ENCODE assay signal across 6 cellular contexts in genomic region chr16:546909-547770, GRCh38. TPM values are rescaled to one million over a fixed set of nuclear protein-coding genes. Genes with fewer than 3 reads are reported as not detected.
DNase-seq lines count a peak whose midpoint lies in the region; ATAC-seq and TF ChIP-seq lines count a peak whose summit lies in the region.

No MANE protein-coding gene starts in this region.

- H3K27ac ChIP-seq in Peyer's patch: peak overlapping the region in 2 of 4 donors; percentile 1 to 31

- intact Hi-C loops in sciatic nerve (cut with DNase I): no loop called here

- ATAC-seq in sciatic nerve (peak; percentile 87), GM21381 (IDR thresholded peaks at IDR 0.05; ENCODE audit: unreplicated experiment) (no peak), HG02763 (IDR thresholded peaks at IDR 0.05; ENCODE audit: unreplicated experiment) (no peak)

- H3K4me3 ChIP-seq in Peyer's patch: peak overlapping the region in 2 of 4 donors; percentile 18 to 19

- H3K36me3 ChIP-seq in Peyer's patch: peaks cover 0 to 59% (median 0%) of the 10 kb centered on the region in 3 donors

- no peak for TF ChIP-seq POLR2A in Peyer's patch (IDR thresholded peaks at IDR 0.05)

- H3K27me3 ChIP-seq in Peyer's patch: no peaks in the 10 kb centered on the region

- DNase-seq in AG09319 (ENCODE audit: extremely low read depth, low read depth): no peak
- DNase-seq in Peyer's patch: peak; percentile 49 to 89 (median 82)
- peak; percentile 43 for DNase-seq in effector CD8-positive, alpha-beta T cell (lab: John Stamatoyannopoulos, UW)
- peak; percentile 86 for DNase-seq in sciatic nerve (ENCODE audit: low spot score)

- peaks cover 0 to 21% (median 0%) of the 10 kb centered on the region in 4 donors for H3K4me1 ChIP-seq in Peyer's patch

- H3K9me3 ChIP-seq in Peyer's patch: no peaks in the 10 kb centered on the region

- TF ChIP-seq CTCF in AG09319 (IDR thresholded peaks at IDR 0.05; ENCODE audit: low read depth, low read length): peak; percentile 45
- TF ChIP-seq CTCF in Peyer's patch (IDR thresholded peaks at IDR 0.05): peak in 4 of 6 experiments; percentile 40 to 77 (median 70)

RNA-seq across cellular contexts. Expression of gene PRR35, which starts 13.1 kb away (rescaled TPM):
- total RNA-seq in Peyer's patch (not detected), sciatic nerve (not detected)

RNA-seq across cellular contexts. Expression of gene CAPN15, which starts 19.6 kb away (rescaled TPM):
- total RNA-seq in Peyer's patch: 100 to 1,000 TPM in 3 of 4 donors, 10 to 100 TPM in 1; 50.3 to 249 (median 167) TPM
- total RNA-seq in sciatic nerve: 35.2 TPM

RNA-seq across cellular contexts. Expression of gene NHLRC4, which starts 19.7 kb away (rescaled TPM):
- total RNA-seq in Peyer's patch (10 to 100 TPM in 1 of 4 donors, 1 to 10 TPM in 3; 1.2 to 17.3 (median 1.5) TPM), sciatic nerve (1.2 TPM)

RNA-seq across cellular contexts. Expression of gene PIGQ, which starts 22.6 kb away (rescaled TPM):
- total RNA-seq in Peyer's patch (10 to 100 TPM; 33.1 to 65.6 (median 55.2) TPM), sciatic nerve (46.6 TPM)

RNA-seq across cellular contexts. Expression of gene RAB40C, which starts 42.7 kb away (rescaled TPM):
- total RNA-seq in Peyer's patch (10 to 100 TPM; 27.2 to 83.6 (median 62.7) TPM), sciatic nerve (22.5 TPM)
